ENCODE assay signal across 13 cellular contexts in the genomic region with DNA sequence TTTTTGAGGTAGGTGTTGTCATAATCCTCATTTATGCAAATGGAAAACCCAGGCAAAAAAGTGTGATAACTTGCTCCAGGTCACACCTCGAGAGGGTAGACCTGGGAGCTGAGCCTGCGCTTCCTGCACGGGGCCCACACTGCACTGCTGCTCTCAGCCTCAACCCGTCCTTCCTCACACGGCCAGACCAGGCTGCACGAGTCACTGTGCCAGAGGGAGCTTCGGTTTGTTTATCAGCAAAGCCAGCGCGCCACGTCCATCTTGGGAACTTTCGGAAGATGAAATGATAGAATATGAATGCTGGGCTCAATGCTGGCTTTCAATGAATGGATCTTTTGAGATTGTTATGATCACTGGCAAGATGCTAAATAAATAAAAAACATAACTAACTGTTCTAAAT. TPM values are rescaled to one million over a fixed set of nuclear protein-coding genes. Genes with fewer than 3 reads are reported as not detected.
"Had no signal": no experiment of that assay in that cellular context is flagged by ENCODE, and none has a peak within 500 bp of the region (broad histone marks: within the 10 kb centered on the region; RNA-seq: fewer than 3 reads in every experiment).

No MANE protein-coding gene starts in this region.

- H3K9me3 ChIP-seq: colonic mucosa, thyroid gland had no signal

- H3K27me3 Mint-ChIP-seq: activated B cell treated with CpG ODN at 0.5 μM for 24 hours had no signal

- H3K4me1 ChIP-seq: colonic mucosa, thyroid gland had no signal

- H3K9me3 Mint-ChIP-seq: activated B cell treated with CpG ODN at 0.5 μM for 24 hours; activated naive CD4-positive, alpha-beta T cell treated with anti-CD3 and anti-CD28 coated beads, Interleukin-2, amount 50 U/mL, for 72 hours; T-helper 2 cell treated with Interferon-gamma antibody and Interleukin-4, amounts not matched to agents 5 μg/mL and 100 μg/mL, for 36 hours had no signal

- H3K4me3 ChIP-seq: colonic mucosa, thyroid gland had no signal

- H3K27ac Mint-ChIP-seq: activated B cell treated with CpG ODN at 0.5 μM for 24 hours; activated CD8-positive, alpha-beta memory T cell treated with anti-CD3 and anti-CD28 coated beads, Interleukin-2, amount 10 ng/mL, durations not matched to agents 7 days and 5 days; T-helper 2 cell treated with Interferon-gamma antibody and Interleukin-4, amounts not matched to agents 5 μg/mL and 100 μg/mL, for 36 hours had no signal

- DNase-seq: activated B cell treated with CpG ODN at 0.5 μM for 24 hours; activated CD8-positive, alpha-beta memory T cell treated with anti-CD3 and anti-CD28 coated beads, Interleukin-2, amount 10 ng/mL, durations not matched to agents 7 days and 5 days; colonic mucosa; stimulated activated CD4-positive, alpha-beta T cell treated with anti-CD3 and anti-CD28 coated beads, Interleukin-12 subunit alpha, Interleukin-12 subunit beta, amount 100 ng/mL, for 4 hours; SW 1271; thyroid gland had no signal

- H3K4me1 Mint-ChIP-seq: activated CD8-positive, alpha-beta memory T cell treated with anti-CD3 and anti-CD28 coated beads, Interleukin-2, amount 10 ng/mL, durations not matched to agents 7 days and 5 days had no signal

- H3K27ac ChIP-seq: colonic mucosa, thyroid gland had no signal

- ATAC-seq: activated CD8-positive, alpha-beta memory T cell treated with anti-CD3 and anti-CD28 coated beads, Interleukin-2, amount 10 ng/mL, durations not matched to agents 7 days and 5 days; esophagus mucosa had no signal

- H3K36me3 Mint-ChIP-seq: activated CD8-positive, alpha-beta memory T cell treated with anti-CD3 and anti-CD28 coated beads, Interleukin-2, amount 10 ng/mL, durations not matched to agents 7 days and 5 days had no signal

- H3K36me3 ChIP-seq: colonic mucosa, thyroid gland had no signal

- H3K4me3 Mint-ChIP-seq: activated B cell treated with CpG ODN at 0.5 μM for 24 hours; activated CD8-positive, alpha-beta memory T cell treated with anti-CD3 and anti-CD28 coated beads, Interleukin-2, amount 10 ng/mL, durations not matched to agents 7 days and 5 days; T-helper 2 cell treated with Interferon-gamma antibody and Interleukin-4, amounts not matched to agents 5 μg/mL and 100 μg/mL, for 36 hours had no signal

- H3K27me3 ChIP-seq: colonic mucosa, thyroid gland had no signal

RNA-seq across cellular contexts. Expression of a gene that starts 18.8 kb away (rescaled TPM):
- total RNA-seq: activated B cell treated with CpG ODN at 0.5 μM for 24 hours; activated CD8-positive, alpha-beta memory T cell treated with anti-CD3 and anti-CD28 coated beads, Interleukin-2, amount 10 ng/mL, durations not matched to agents 7 days and 5 days; activated naive CD4-positive, alpha-beta T cell treated with anti-CD3 and anti-CD28 coated beads, Interleukin-2, amount 50 U/mL, for 72 hours; colonic mucosa; esophagus mucosa; lower leg skin; osteoblast; urinary bladder had no signal
- polyA plus RNA-seq: neural cell, urinary bladder had no signal
